In the genomic region with DNA sequence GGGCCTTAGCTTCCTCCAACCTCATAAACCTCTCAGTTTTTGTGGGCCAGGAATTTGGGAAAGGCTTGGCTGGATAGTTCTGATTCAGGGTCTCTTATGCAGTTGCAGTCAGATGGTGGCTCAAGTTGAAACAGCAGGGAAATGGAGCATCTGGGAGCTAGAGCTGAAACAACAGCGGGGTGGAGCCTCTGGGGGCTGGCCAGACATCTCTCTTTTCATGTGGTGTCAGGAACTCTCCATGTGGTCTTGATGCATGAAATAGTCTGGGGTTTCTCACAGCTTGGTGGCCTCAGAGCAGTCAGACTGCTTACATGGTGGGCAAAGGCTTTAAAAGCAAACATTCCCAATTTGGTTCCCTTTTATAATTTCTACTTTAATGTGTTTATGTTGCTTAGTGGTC, we compare ENCODE assay signal across 16 cellular contexts. TPM values are rescaled to one million over a fixed set of nuclear protein-coding genes. Genes with fewer than 3 reads are reported as not detected.
DNase-seq lines count a peak whose midpoint lies in the region; ATAC-seq and TF ChIP-seq lines count a peak whose summit lies in the region.
"Had no signal": no experiment of that assay in that cellular context is flagged by ENCODE, and none has a peak within 500 bp of the region (broad histone marks: within the 10 kb centered on the region; RNA-seq: fewer than 3 reads in every experiment).

No MANE protein-coding gene starts in this region.

- DNase-seq in ELF-1 (ENCODE audit: low read depth, low spot score): peak; percentile 80
- DNase-seq in neural crest cell (ENCODE audit: low read depth, low spot score): no peak
- no peak for DNase-seq in adrenal gland
- DNase-seq in heart right ventricle: no peak
- DNase-seq: activated naive CD4-positive, alpha-beta T cell treated with Interleukin-2 at 50 U/mL for 16 hours; CD8-positive, alpha-beta memory T cell; GF-D8; left colon; NCI-H1105 treated with DMSO at 0.1 percent for 48 hours; NCI-H510A; trophoblast cell; WERI-Rb-1 had no signal

- H3K4me2 ChIP-seq in KMS-11: peak overlapping the region; percentile 60

- H3K27me3 Mint-ChIP-seq in brain (no peaks in the 10 kb centered on the region), neural crest cell (ENCODE audit: low read depth) (no peaks in the 10 kb centered on the region)
- H3K27me3 Mint-ChIP-seq: CD8-positive, alpha-beta memory T cell had no signal

- H3K4me1 ChIP-seq in KMS-11 (ENCODE audit: low read depth, poor library complexity, severe bottlenecking) (peaks cover 9% of the 10 kb centered on the region), adrenal gland (replicated peaks in 1 of 2) (peaks cover 0 to 10% of the 10 kb centered on the region in 2 donors), heart right ventricle (peaks cover 0 to 15% (median 4%) of the 10 kb centered on the region in 9 donors)

- no peak overlapping the region for H2AFZ ChIP-seq in KMS-11 (ENCODE audit: low read depth)

- TF ChIP-seq CTCF in KMS-11 (conservative IDR thresholded peaks at IDR 0.05; ENCODE audit: low read depth, low read length): no peak
- TF ChIP-seq CTCF in brain (conservative IDR thresholded peaks at IDR 0.05): no peak
- no peak for TF ChIP-seq CTCF in neural crest cell (conservative IDR thresholded peaks at IDR 0.05)
- TF ChIP-seq CTCF in adrenal gland (IDR thresholded peaks at IDR 0.05): no peak
- no peak for TF ChIP-seq CTCF in heart right ventricle (IDR thresholded peaks at IDR 0.05)

- intact Hi-C loops in adrenal gland (cut with DNase I): no loop called here
- intact Hi-C loops in heart right ventricle (cut with DNase I): no loop called here

- H3K9me3 Mint-ChIP-seq in brain: peaks cover 6 to 11% (median 7%) of the 10 kb centered on the region in 5 experiments
- no peaks in the 10 kb centered on the region for H3K9me3 Mint-ChIP-seq in neural crest cell

- H3K79me2 ChIP-seq in KMS-11 (ENCODE audit: insufficient read depth, low read depth): no peaks in the 10 kb centered on the region; the same call in 1 of the 2 replicates

- H3K4me1 Mint-ChIP-seq in brain (peaks cover 10% of the 10 kb centered on the region), neural crest cell (peaks cover 9% of the 10 kb centered on the region)

- H3K4me3 ChIP-seq in KMS-11 (IDR thresholded peaks at IDR 0.05; ENCODE audit: insufficient read depth, low read depth, low read length): no peak overlapping the region
- no peak overlapping the region for H3K4me3 ChIP-seq in adrenal gland
- no peak overlapping the region for H3K4me3 ChIP-seq in heart right ventricle

- H3K4me3 Mint-ChIP-seq in brain: no peak overlapping the region
- no peak overlapping the region for H3K4me3 Mint-ChIP-seq in neural crest cell

- no peaks in the 10 kb centered on the region for H4K20me1 ChIP-seq in KMS-11 (ENCODE audit: insufficient read depth)

- H3K9me3 ChIP-seq in adrenal gland (replicated peaks in 1 of 3): no peaks in the 10 kb centered on the region
- peaks cover 0 to 11% (median 6%) of the 10 kb centered on the region in 11 donors for H3K9me3 ChIP-seq in heart right ventricle

- 81 to 92% (median 83%) methylated on average over 1 of the region's 1 CpG for WGBS in adrenal gland, 4 donors
- WGBS in heart right ventricle, 2 donors: 61 to 68% methylated on average over 1 of the region's 1 CpG

- H3K9ac ChIP-seq in KMS-11: no peak overlapping the region

- H3K27ac Mint-ChIP-seq in brain: peak overlapping the region; percentile 22 to 63 (median 36)
- H3K27ac Mint-ChIP-seq in neural crest cell (ENCODE audit: unreplicated experiment): peak overlapping the region; percentile 40

- H3K27ac ChIP-seq in KMS-11 (no peak overlapping the region), adrenal gland (no peak overlapping the region), heart right ventricle (no peak overlapping the region)
- H3K27ac ChIP-seq: WERI-Rb-1 had no signal

- no peaks in the 10 kb centered on the region for H3K27me3 ChIP-seq in KMS-11 (ENCODE audit: insufficient read depth, low read depth)
- H3K27me3 ChIP-seq in adrenal gland: no peaks in the 10 kb centered on the region
- no peaks in the 10 kb centered on the region for H3K27me3 ChIP-seq in heart right ventricle

- H3K36me3 ChIP-seq in KMS-11 (ENCODE audit: insufficient read depth) (no peaks in the 10 kb centered on the region), adrenal gland (replicated peaks in 1 of 2) (no peaks in the 10 kb centered on the region), heart right ventricle (peaks cover 0 to 23% (median 3%) of the 10 kb centered on the region in 9 donors)
- H3K36me3 ChIP-seq: WERI-Rb-1 had no signal

- no peak for ATAC-seq in HG03025 (IDR thresholded peaks at IDR 0.05; ENCODE audit: low FRiP score, unreplicated experiment)
- ATAC-seq in heart right ventricle: no peak
- no peak for ATAC-seq in HG02870 (IDR thresholded peaks at IDR 0.05; ENCODE audit: unreplicated experiment)
- ATAC-seq: left colon had no signal

- TF ChIP-seq POLR2A in adrenal gland (IDR thresholded peaks at IDR 0.05): no peak

- H3K36me3 Mint-ChIP-seq in brain: peaks cover 51% of the 10 kb centered on the region
- peaks cover 9% of the 10 kb centered on the region for H3K36me3 Mint-ChIP-seq in neural crest cell (ENCODE audit: low read depth)

RNA-seq across cellular contexts. Expression of a gene that starts 13.5 kb away (rescaled TPM):
- 16.9 TPM for polyA plus RNA-seq in brain (ENCODE audit: insufficient read depth, low read depth, low replicate concordance)
- 39.6 and 41.5 TPM in 2 replicates for total RNA-seq in neural crest cell
- 10 to 100 TPM; 13.3 to 29.4 (median 17.9) TPM for total RNA-seq in adrenal gland
- 10 to 100 TPM in 1 of 3 donors, 1 to 10 TPM in 2; 7.9 to 16.8 (median 8.3) TPM for polyA plus RNA-seq in adrenal gland
- 10 to 100 TPM in 2 of 10 donors, 1 to 10 TPM in 8; 7.2 to 11.0 (median 8.7) TPM for total RNA-seq in heart right ventricle
- polyA plus RNA-seq in heart right ventricle: 1 to 10 TPM; 4.8 to 6.7 TPM

RNA-seq across cellular contexts. Expression of a gene that starts 29.4 kb away (rescaled TPM):
- polyA plus RNA-seq in brain (ENCODE audit: insufficient read depth, low read depth, low replicate concordance) (12.3 TPM), adrenal gland (10 to 100 TPM; 32.7 to 51.0 (median 50.5) TPM), heart right ventricle (10 to 100 TPM; 24.0 to 25.0 TPM)
- total RNA-seq in neural crest cell (45.4 and 46.6 TPM in 2 replicates), adrenal gland (10 to 100 TPM; 11.2 to 44.5 (median 31.8) TPM), heart right ventricle (10 to 100 TPM; 25.2 to 45.5 (median 36.8) TPM)

RNA-seq across cellular contexts. Expression of a gene that starts 50.7 kb away (rescaled TPM):
- polyA plus RNA-seq in brain (ENCODE audit: insufficient read depth, low read depth, low replicate concordance) (0.36 TPM), adrenal gland (10 to 100 TPM; 12.3 to 14.6 (median 12.5) TPM), heart right ventricle (1 to 10 TPM; 1.4 to 2.4 TPM)
- total RNA-seq in neural crest cell (5.4 and 7.1 TPM in 2 replicates), adrenal gland (10 to 100 TPM; 16.3 to 89.5 (median 29.9) TPM), heart right ventricle (1 to 10 TPM in 2 of 10 donors, under 1 TPM in 7, not detected in 1; 0.25 to 2.7 (median 0.37) TPM)
